23 cellular contexts compared by ENCODE assay signal in genomic region chr13:37369618-37370017, GRCh38.
DNase-seq lines count a peak whose midpoint lies in the region; ATAC-seq and TF ChIP-seq lines count a peak whose summit lies in the region.
"Had no signal": no experiment of that assay in that cellular context is flagged by ENCODE, and none has a peak within 500 bp of the region (broad histone marks: within the 10 kb centered on the region; RNA-seq: fewer than 3 reads in every experiment).

No MANE protein-coding gene starts in this region.

- H3K36me3 ChIP-seq in brain microvascular endothelial cell (replicated peaks): no peaks in the 10 kb centered on the region
- H3K36me3 ChIP-seq: MG63, prostate gland had no signal

- H3K27me3 ChIP-seq in brain microvascular endothelial cell (replicated peaks) (no peaks in the 10 kb centered on the region), dorsolateral prefrontal cortex (no peaks in the 10 kb centered on the region)
- H3K27me3 ChIP-seq: body of pancreas, MG63 had no signal

- intact Hi-C loops in dorsolateral prefrontal cortex (cut with DNase I): no loop called here

- in situ Hi-C loops in brain microvascular endothelial cell (cut with HindIII; ENCODE audit: low pct_ligation_motif_present, low sequenced_read_pairs): no loop called here

- H3K4me3 ChIP-seq in brain microvascular endothelial cell (ENCODE audit: low read depth, low read length) (no peak overlapping the region), fibroblast of pulmonary artery (replicated peaks; ENCODE audit: low read depth, low read length) (no peak overlapping the region), dorsolateral prefrontal cortex (no peak overlapping the region)
- H3K4me3 ChIP-seq: body of pancreas, MG63, prostate gland had no signal

- DNase-seq in HS-27A (ENCODE audit: low read depth): peak; percentile 17
- peak; percentile 47 for DNase-seq in brain microvascular endothelial cell
- peak; percentile 53 for DNase-seq in fibroblast of pulmonary artery (ENCODE audit: low read depth)
- peak; percentile 25 for DNase-seq in stromal cell of bone marrow (ENCODE audit: low read depth)
- no peak for DNase-seq in dorsolateral prefrontal cortex
- DNase-seq in SHP77 (lab: John Stamatoyannopoulos, UW): no peak
- DNase-seq: activated CD4-positive, alpha-beta T cell treated with anti-CD3 and anti-CD28 coated beads for 1 hour; activated naive CD4-positive, alpha-beta T cell treated with anti-CD3 and anti-CD28 coated beads, Interleukin-2, amount 50 U/mL, for 16 hours; activated T-cell treated with anti-CD3 and anti-CD28 coated beads, Interleukin-2, amount 50 U/mL, for 72 hours; body of pancreas; cortex of kidney; DND-41; glutamatergic neuron; MG63; NCI-H1417 treated with DMSO at 0.1 percent for 48 hours; NCI-H2107; NCI-H526; nephron progenitor cell; stimulated activated CD4-positive, alpha-beta T cell treated with anti-CD3 and anti-CD28 coated beads, Interleukin-4, amount 100 ng/mL, for 1 hour; trophoblast cell had no signal

- ATAC-seq in GM18520 (IDR thresholded peaks at IDR 0.05; ENCODE audit: unreplicated experiment): no peak
- ATAC-seq: activated T-cell treated with anti-CD3 and anti-CD28 coated beads, Interleukin-2, amount 50 U/mL, for 72 hours; body of pancreas had no signal

- H3K27ac ChIP-seq in brain microvascular endothelial cell (no peak overlapping the region), dorsolateral prefrontal cortex (no peak overlapping the region)
- H3K27ac ChIP-seq: body of pancreas, epithelial cell of prostate, prostate gland had no signal

- TF ChIP-seq CTCF in brain microvascular endothelial cell (IDR thresholded peaks at IDR 0.05; ENCODE audit: low read depth, low read length, missing control alignments) (no peak), fibroblast of pulmonary artery (IDR thresholded peaks at IDR 0.05; ENCODE audit: low read length, missing control alignments) (no peak), dorsolateral prefrontal cortex (IDR thresholded peaks at IDR 0.05 in 54 of 56, conservative IDR thresholded peaks at IDR 0.05 in 2 of 56; ENCODE audit: low read depth in 1 of 56, partially characterized antibody in 56 of 56) (no peak)

Comparison
In these comparisons a context has a peak if more than half of its experiments do, and no peak if none do; other contexts are left out.
1. DNase-seq: peak in HS-27A (single experiment), brain microvascular endothelial cell (single experiment), fibroblast of pulmonary artery (single experiment) and stromal cell of bone marrow (single experiment); none in dorsolateral prefrontal cortex (0 of 10) and SHP77 (0 of 2).